In genomic region chr1:230365723-230366307, GRCh38 we compare ENCODE assay signal across 15 cellular contexts.
A peak's percentile ranks its signal among the peaks of the same experiment; 100 is the strongest.
DNase-seq lines count a peak whose midpoint lies in the region; ATAC-seq, FAIRE-seq and TF ChIP-seq lines count a peak whose summit lies in the region.
"Had no signal": no experiment of that assay in that cellular context is flagged by ENCODE, and none has a peak within 500 bp of the region (broad histone marks: within the 10 kb centered on the region; RNA-seq: fewer than 3 reads in every experiment).

No MANE protein-coding gene starts in this region.

- ATAC-seq in PC-3 (0 out of 2 replicates have a peak, but pooled peaks have one; percentile 33), right lobe of liver (peak in 3 of 4 donors; percentile 42 to 53 (median 48)), aorta (ENCODE audit: low FRiP score) (no peak)
- ATAC-seq: activated T-cell treated with anti-CD3 and anti-CD28 coated beads, Interleukin-2, amount 50 U/mL, for 72 hours; Panc1 had no signal

- no peak overlapping the region for H3K4me2 ChIP-seq in PC-3 (ENCODE audit: low read length)

- H3K79me2 ChIP-seq in PC-3 (ENCODE audit: low read length) = no peaks in the 10 kb centered on the region

- peaks cover 8% of the 10 kb centered on the region; the same call in 1 of the 2 replicates for H3K4me1 ChIP-seq in PC-3 (ENCODE audit: insufficient read depth, low read length)
- peaks cover 0 to 3% (median 0%) of the 10 kb centered on the region in 4 donors for H3K4me1 ChIP-seq in right lobe of liver
- H3K4me1 ChIP-seq in colonic mucosa = no peaks in the 10 kb centered on the region
- H3K4me1 ChIP-seq in aorta (ENCODE audit: control insufficient read depth in 1 of 2, insufficient read depth in 2 of 2, low read length in 2 of 2) = no peaks in the 10 kb centered on the region
- H3K4me1 ChIP-seq: suprapubic skin had no signal

- H3K36me3 ChIP-seq in PC-3 (ENCODE audit: low read depth, low read length) (no peaks in the 10 kb centered on the region), right lobe of liver (no peaks in the 10 kb centered on the region), colonic mucosa (no peaks in the 10 kb centered on the region), aorta (ENCODE audit: control insufficient read depth in 1 of 2, insufficient read depth in 2 of 2, low read length in 1 of 2) (no peaks in the 10 kb centered on the region)
- H3K36me3 ChIP-seq: suprapubic skin had no signal

- WGBS in right lobe of liver (ENCODE audit: insufficient coverage, low coverage, low lambda C conversion rate, missing lambda C conversion rate) = 59% methylated on average over 2 of the region's 3 CpGs
- WGBS in aorta, 2 donors = 80 to 83% methylated on average over 3 of the region's 3 CpGs

- peaks cover 2% of the 10 kb centered on the region for H3K27me3 Mint-ChIP-seq in activated T-helper 2 cell treated with anti-CD3 and anti-CD28 coated beads, Interferon-gamma antibody, Interleukin-2, Interleukin-4, amounts not matched to agents 10 μg/mL and 5 μg/mL and 100 μg/mL, durations not matched to agents 14 hours and 24 hours and 36 hours (ENCODE audit: low read depth)

- no peaks in the 10 kb centered on the region for H4K20me1 ChIP-seq in PC-3 (ENCODE audit: low read length)

- H3K4me3 Mint-ChIP-seq in activated T-helper 2 cell treated with anti-CD3 and anti-CD28 coated beads, Interferon-gamma antibody, Interleukin-2, Interleukin-4, amounts not matched to agents 10 μg/mL and 5 μg/mL and 100 μg/mL, durations not matched to agents 14 hours and 24 hours and 36 hours (ENCODE audit: low read depth) = no peak overlapping the region
- H3K4me3 Mint-ChIP-seq: activated T-cell treated with anti-CD3 and anti-CD28 coated beads, Interleukin-2, amount 50 U/mL, for 72 hours; CD4-positive, CD25-positive, alpha-beta regulatory T cell; HFFc6 had no signal

- H3K9me3 Mint-ChIP-seq in activated T-helper 2 cell treated with anti-CD3 and anti-CD28 coated beads, Interferon-gamma antibody, Interleukin-2, Interleukin-4, amounts not matched to agents 10 μg/mL and 5 μg/mL and 100 μg/mL, durations not matched to agents 14 hours and 24 hours and 36 hours = no peaks in the 10 kb centered on the region
- H3K9me3 Mint-ChIP-seq: activated T-cell treated with anti-CD3 and anti-CD28 coated beads, Interleukin-2, amount 50 U/mL, for 72 hours had no signal

- H3K9me3 ChIP-seq in PC-3 (ENCODE audit: low read length) (0 out of 2 replicates have a peak, but pooled peaks cover 7% of the 10 kb centered on the region), right lobe of liver (no peaks in the 10 kb centered on the region), colonic mucosa (no peaks in the 10 kb centered on the region), aorta (ENCODE audit: control insufficient read depth, low read length) (no peaks in the 10 kb centered on the region)
- H3K9me3 ChIP-seq: suprapubic skin had no signal

- no peak overlapping the region for H2AFZ ChIP-seq in PC-3 (ENCODE audit: low read length)

- H3K27ac Mint-ChIP-seq in activated T-helper 2 cell treated with anti-CD3 and anti-CD28 coated beads, Interferon-gamma antibody, Interleukin-2, Interleukin-4, amounts not matched to agents 10 μg/mL and 5 μg/mL and 100 μg/mL, durations not matched to agents 14 hours and 24 hours and 36 hours = no peak overlapping the region
- H3K27ac Mint-ChIP-seq: activated T-cell treated with anti-CD3 and anti-CD28 coated beads, Interleukin-2, amount 50 U/mL, for 72 hours; CD4-positive, CD25-positive, alpha-beta regulatory T cell; HFFc6 had no signal

- intact Hi-C loops in PC-3 (cut with micrococcal nuclease) (no loop called here), right lobe of liver (cut with DNase I) (no loop called here), colonic mucosa (cut with DNase I) (no loop called here), aorta (cut with DNase I) (no loop called here)
- intact Hi-C loops in activated T-helper 2 cell treated with anti-CD3 and anti-CD28 coated beads, Interferon-gamma antibody, Interleukin-2, Interleukin-4, amounts not matched to agents 10 μg/mL and 5 μg/mL and 100 μg/mL, durations not matched to agents 14 hours and 24 hours and 36 hours (cut with micrococcal nuclease) = no loop called here

- H3K27me3 ChIP-seq in PC-3 (ENCODE audit: low read length) = peaks cover 66% of the 10 kb centered on the region
- no peaks in the 10 kb centered on the region for H3K27me3 ChIP-seq in right lobe of liver
- H3K27me3 ChIP-seq in colonic mucosa = no peaks in the 10 kb centered on the region
- H3K27me3 ChIP-seq in aorta (ENCODE audit: control insufficient read depth in 1 of 2, insufficient read depth in 2 of 2, low read length in 1 of 2) = no peaks in the 10 kb centered on the region
- H3K27me3 ChIP-seq: suprapubic skin had no signal

- H3K36me3 Mint-ChIP-seq in activated T-helper 2 cell treated with anti-CD3 and anti-CD28 coated beads, Interferon-gamma antibody, Interleukin-2, Interleukin-4, amounts not matched to agents 10 μg/mL and 5 μg/mL and 100 μg/mL, durations not matched to agents 14 hours and 24 hours and 36 hours (ENCODE audit: low read depth) = no peaks in the 10 kb centered on the region
- H3K36me3 Mint-ChIP-seq: CD4-positive, CD25-positive, alpha-beta regulatory T cell had no signal

- no peak for TF ChIP-seq POLR2A in right lobe of liver (IDR thresholded peaks at IDR 0.05)

- in situ Hi-C loops in G401 (cut with HindIII; ENCODE audit: low sequenced_read_pairs) = no loop called here

- H3K9me2 ChIP-seq in PC-3 (replicated peaks; ENCODE audit: low read length) = no peaks in the 10 kb centered on the region

- BruUV-seq in PC-3 (replicated peaks; lab: Mats Ljungman, UMichigan) = no TSS peak

- H3F3A ChIP-seq in PC-3 (ENCODE audit: low read length, unreplicated experiment) = no peaks in the 10 kb centered on the region

- TF ChIP-seq CTCF in PC-3 (conservative IDR thresholded peaks at IDR 0.05; ENCODE audit: low read depth, low read length) = peak; percentile 35
- no peak for TF ChIP-seq CTCF in right lobe of liver (IDR thresholded peaks at IDR 0.05)
- TF ChIP-seq CTCF in colonic mucosa (IDR thresholded peaks at IDR 0.05) = no peak

- no peaks in the 10 kb centered on the region for H3K4me1 Mint-ChIP-seq in activated T-helper 2 cell treated with anti-CD3 and anti-CD28 coated beads, Interferon-gamma antibody, Interleukin-2, Interleukin-4, amounts not matched to agents 10 μg/mL and 5 μg/mL and 100 μg/mL, durations not matched to agents 14 hours and 24 hours and 36 hours (ENCODE audit: low read depth)
- H3K4me1 Mint-ChIP-seq: CD4-positive, CD25-positive, alpha-beta regulatory T cell had no signal

- H3K27ac ChIP-seq in PC-3 (ENCODE audit: low read length) (no peak overlapping the region), right lobe of liver (no peak overlapping the region), colonic mucosa (no peak overlapping the region), aorta (ENCODE audit: low read depth in 1 of 2, low read length in 2 of 2) (no peak overlapping the region)
- H3K27ac ChIP-seq: suprapubic skin had no signal

- DNase-seq in DMS153 (lab: John Stamatoyannopoulos, UW) (peak; percentile 42), HTR-8/SVneo (ENCODE audit: insufficient read length, low spot score) (no peak), PC-3 (no peak), right lobe of liver (no peak), colonic mucosa (no peak), aorta (no peak), G401 (ENCODE audit: low spot score) (no peak)
- DNase-seq in activated T-helper 2 cell treated with anti-CD3 and anti-CD28 coated beads, Interferon-gamma antibody, Interleukin-2, Interleukin-4, amounts not matched to agents 10 μg/mL and 5 μg/mL and 100 μg/mL, durations not matched to agents 14 hours and 24 hours and 36 hours (ENCODE audit: low spot score) = no peak
- DNase-seq: activated T-cell treated with anti-CD3 and anti-CD28 coated beads, Interleukin-2, amount 50 U/mL, for 72 hours; CD4-positive, CD25-positive, alpha-beta regulatory T cell; HFFc6; mesenchymal stem cell; NCI-H187 had no signal

- FAIRE-seq in HTR-8/SVneo (lab: Jason Lieb, UNC) = peak; percentile 16

- H3K9ac ChIP-seq in PC-3 (ENCODE audit: low read length) (no peak overlapping the region), colonic mucosa (ENCODE audit: low read depth in 2 of 2, low read length in 2 of 2) (no peak overlapping the region)

- POLR2A ChIA-PET in PC-3 (lab: Charles Lee; ENCODE audit: unreplicated experiment) = no interaction called here

- H3K4me3 ChIP-seq in PC-3 (ENCODE audit: low read length) = no peak overlapping the region
- no peak overlapping the region for H3K4me3 ChIP-seq in right lobe of liver
- no peak overlapping the region for H3K4me3 ChIP-seq in colonic mucosa
- H3K4me3 ChIP-seq in aorta (ENCODE audit: low read length in 2 of 2) = no peak overlapping the region
- H3K4me3 ChIP-seq: suprapubic skin had no signal

- CTCF ChIA-PET in PC-3 (lab: Charles Lee) = no interaction called here
